8 cellular contexts compared by ENCODE assay signal in genomic region chr1:208203127-208203847, GRCh38. TPM values are rescaled to one million over a fixed set of nuclear protein-coding genes. Genes with fewer than 3 reads are reported as not detected.
A peak's percentile ranks its signal among the peaks of the same experiment; 100 is the strongest.
DNase-seq lines count a peak whose midpoint lies in the region; ATAC-seq and TF ChIP-seq lines count a peak whose summit lies in the region.

No MANE protein-coding gene starts in this region.

- H3K9me3 ChIP-seq in SJSA1 (replicated peaks) (no peaks in the 10 kb centered on the region), left ventricle myocardium inferior (replicated peaks) (no peaks in the 10 kb centered on the region), stomach (no peaks in the 10 kb centered on the region)

- H3K4me1 ChIP-seq in SJSA1 (replicated peaks): peaks cover 82% of the 10 kb centered on the region
- peaks cover 83% of the 10 kb centered on the region for H3K4me1 ChIP-seq in left ventricle myocardium inferior
- H3K4me1 ChIP-seq in stomach: peaks cover 51 to 78% (median 73%) of the 10 kb centered on the region in 4 donors

- H3K4me3 ChIP-seq in SJSA1 (peak overlapping the region; percentile 15), left ventricle myocardium inferior (peak overlapping the region; percentile 2), stomach (peak overlapping the region in 1 of 4 donors; percentile 2)

- no peak for ATAC-seq in GM21367 (IDR thresholded peaks at IDR 0.05; ENCODE audit: unreplicated experiment)
- ATAC-seq in GM21786 (IDR thresholded peaks at IDR 0.05; ENCODE audit: unreplicated experiment): no peak

- TF ChIP-seq POLR2A in stomach (IDR thresholded peaks at IDR 0.05): no peak

- no peak for TF ChIP-seq EP300 in stomach (IDR thresholded peaks at IDR 0.05)

- peak overlapping the region; percentile 90 for H3K27ac ChIP-seq in SJSA1
- H3K27ac ChIP-seq in left ventricle myocardium inferior (replicated peaks): peak overlapping the region; percentile 83
- H3K27ac ChIP-seq in stomach: peak overlapping the region; percentile 80 to 89 (median 83)

- intact Hi-C loops in left ventricle myocardium inferior (cut with micrococcal nuclease): no loop called here
- intact Hi-C loops in stomach (cut with DNase I; ENCODE audit: low total_unique reads): no loop called here

- no peaks in the 10 kb centered on the region for H3K27me3 ChIP-seq in SJSA1 (replicated peaks)
- no peaks in the 10 kb centered on the region for H3K27me3 ChIP-seq in left ventricle myocardium inferior (ENCODE audit: low read depth)
- H3K27me3 ChIP-seq in stomach: no peaks in the 10 kb centered on the region

- TF ChIP-seq CTCF in left ventricle myocardium inferior (IDR thresholded peaks at IDR 0.05; ENCODE audit: borderline replicate concordance): no peak
- no peak for TF ChIP-seq CTCF in stomach (IDR thresholded peaks at IDR 0.05)

- 23 to 34% (median 28%) methylated on average over 13 of the region's 13 CpGs for WGBS in stomach, 5 donors

- H3K36me3 ChIP-seq in SJSA1: peaks cover 41% of the 10 kb centered on the region
- peaks cover 20% of the 10 kb centered on the region for H3K36me3 ChIP-seq in left ventricle myocardium inferior
- H3K36me3 ChIP-seq in stomach: peaks cover 0 to 15% (median 2%) of the 10 kb centered on the region in 4 donors

- DNase-seq in NCI-H1092 (lab: John Stamatoyannopoulos, UW): peak; percentile 99
- peak; percentile 83 to 94 for DNase-seq in SJSA1 (ENCODE audit: low read depth in 1 of 2, low spot score in 2 of 2)
- peak; percentile 62 for DNase-seq in left ventricle myocardium inferior
- DNase-seq in stomach: peak; percentile 81
- no peak for DNase-seq in stimulated activated naive CD4-positive, alpha-beta T cell (lab: John Stamatoyannopoulos, UW)
- no peak for DNase-seq in kidney glomerular epithelial cell (lab: John Stamatoyannopoulos, UW)

RNA-seq across cellular contexts. Expression of gene PLXNA2, which starts 40.9 kb away (rescaled TPM):
- 5.4 and 8.7 TPM in 2 replicates for total RNA-seq in SJSA1 (2014; rRNA removed; shearing (Covaris generic))
- total RNA-seq in left ventricle myocardium inferior (29.1 TPM), stomach (100 to 1,000 TPM in 1 of 5 donors, 10 to 100 TPM in 4; 21.0 to 185 (median 39.7) TPM)
- 10 to 100 TPM in 1 of 3 donors, 1 to 10 TPM in 2; 2.7 to 13.9 (median 4.0) TPM for polyA plus RNA-seq in stomach

Comparison
In these comparisons a context has a peak if more than half of its experiments do, and no peak if none do; other contexts are left out.
1. DNase-seq: peak in NCI-H1092 (single experiment), SJSA1 (2 of 2), left ventricle myocardium inferior (single experiment) and stomach (single experiment); none in stimulated activated naive CD4-positive, alpha-beta T cell (0 of 6) and kidney glomerular epithelial cell (single experiment).
2. Peak in every context shown above with its lines, with median percentiles within 50 percentile points of each other: H3K27ac ChIP-seq.